ENCODE assay signal across 2 cellular contexts in the genomic region with DNA sequence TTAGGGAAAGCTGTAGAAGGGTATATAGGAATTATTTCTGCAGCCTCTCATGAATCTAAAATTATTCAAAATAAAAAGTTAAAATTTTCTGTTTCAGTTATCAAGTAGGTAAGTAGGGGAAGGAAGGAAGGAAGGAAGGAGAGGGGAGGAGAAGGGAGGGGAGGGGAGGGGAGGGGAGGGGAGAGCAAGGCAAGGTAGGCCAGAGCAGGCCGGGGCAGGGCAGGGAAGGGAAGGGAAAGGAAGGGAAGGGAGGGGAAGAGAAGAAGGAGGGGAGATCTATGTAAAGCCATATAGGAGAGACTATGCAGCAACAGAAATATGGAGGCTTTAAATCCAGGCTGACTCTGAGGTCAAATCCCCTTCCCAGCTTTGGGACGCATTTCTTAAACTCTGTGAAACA.
TF ChIP-seq lines count a peak whose summit lies in the region.

No MANE protein-coding gene starts in this region.

TF ChIP-seq in HepG2, 621 proteins besides CTCF, POLR2A, EP300 and RAD21:
- peak; percentile 84 for TF ChIP-seq HNRNPK (IDR thresholded peaks at IDR 0.05; ENCODE audit: low read depth, low read length, poor library complexity, severe bottlenecking)
- TF ChIP-seq RBM22 (optimal IDR thresholded peaks at IDR 0.05; ENCODE audit: low read length), result no peak
- peak; percentile 82; the same call in 1 of the 2 replicates for TF ChIP-seq PCBP1 (IDR thresholded peaks at IDR 0.05; ENCODE audit: borderline replicate concordance, low read depth, low read length)

TF ChIP-seq in K562, 482 proteins besides CTCF, POLR2A, EP300 and RAD21:
- TF ChIP-seq PCBP1 (IDR thresholded peaks at IDR 0.05; ENCODE audit: low read depth, low read length, poor library complexity, severe bottlenecking), result peak; percentile 54
- no peak for TF ChIP-seq RBFOX2 (IDR thresholded peaks at IDR 0.05; ENCODE audit: low read depth, low read length)
- TF ChIP-seq STAT6 (CRISPR knock-in tag; IDR thresholded peaks at IDR 0.05), result no peak
- TF ChIP-seq PCBP2 (IDR thresholded peaks at IDR 0.05; ENCODE audit: low read depth, low read length, poor library complexity, severe bottlenecking), result peak; percentile 17
- TF ChIP-seq PTBP1 (IDR thresholded peaks at IDR 0.05; ENCODE audit: low read depth, low read length), result no peak
- TF ChIP-seq CBX8 (IDR thresholded peaks at IDR 0.05; ENCODE audit: borderline replicate concordance, extremely low read depth, low read depth, low read length, poor library complexity, severe bottlenecking), result no peak
TF ChIP-seq in K562: peak in this region for 2.
